ENCODE assay signal across 27 cellular contexts in the genomic region with DNA sequence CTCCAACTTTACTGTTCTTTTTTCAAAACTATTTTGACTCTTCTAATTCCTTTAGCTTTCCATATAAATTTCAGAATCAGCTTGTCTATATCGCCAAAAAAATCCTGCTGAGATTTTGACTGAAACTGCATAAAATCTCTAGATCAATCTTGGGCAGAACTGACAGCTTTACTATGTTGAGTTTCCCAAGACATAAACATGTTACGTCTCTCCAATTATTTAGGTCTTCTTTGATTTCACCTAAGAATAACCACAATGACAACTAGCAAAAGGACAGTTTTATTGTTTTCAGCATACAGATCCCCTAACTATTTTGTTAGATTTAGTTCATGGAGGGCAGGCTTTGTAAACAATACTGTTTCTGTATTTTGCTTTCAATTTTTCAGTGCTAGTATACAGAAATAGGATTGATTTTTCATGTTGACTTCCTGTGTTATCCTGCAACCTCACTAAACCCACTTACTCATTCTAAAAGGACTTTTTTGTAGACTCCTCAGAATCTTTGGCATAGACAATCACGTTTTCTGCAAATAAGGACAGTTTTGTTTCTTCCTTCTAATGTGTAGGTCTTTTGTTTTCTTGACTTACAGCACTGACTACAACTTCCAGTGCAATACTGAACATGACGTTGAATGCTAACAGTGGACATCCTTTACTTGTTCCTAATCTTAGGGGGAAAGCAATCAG.
DNase-seq lines count a peak whose midpoint lies in the region; ATAC-seq and TF ChIP-seq lines count a peak whose summit lies in the region.
"Had no signal": no experiment of that assay in that cellular context is flagged by ENCODE, and none has a peak within 500 bp of the region (broad histone marks: within the 10 kb centered on the region; RNA-seq: fewer than 3 reads in every experiment).

No MANE protein-coding gene starts in this region.

- DNase-seq in COLO829 (ENCODE audit: low spot score) (peak; percentile 90), medulla oblongata (ENCODE audit: extremely low spot score) (peak; percentile 70), sciatic nerve (ENCODE audit: low spot score) (no peak), NCI-H345 treated with DMSO at 0.1 percent for 48 hours (lab: John Stamatoyannopoulos, UW; ENCODE audit: unreplicated experiment) (no peak), tibial artery (no peak)
- DNase-seq: 8988T; ACHN; BE2C; Calu3; CD8-positive, alpha-beta memory T cell; DMS153; DND-41; H9; HFFc6; KBM-7; MG63; NCI-H2029; NCI-H446 treated with DMSO at 0.1 percent for 48 hours; NCI-H526; NCI-H82; NK-92 treated with Interleukin-12 subunit alpha and Interleukin-12 subunit beta, amount 100 ng/mL, for 24 hours; PC-3 had no signal

- H3K27ac ChIP-seq in cingulate gyrus (ENCODE audit: low read depth, low read length), result peak overlapping the region; percentile 30
- H3K27ac ChIP-seq in tibial artery, result no peak overlapping the region
- H3K27ac ChIP-seq: SJSA1 had no signal

- intact Hi-C loops in sciatic nerve (cut with DNase I), result no loop called here
- intact Hi-C loops in tibial artery (cut with DNase I; ENCODE audit: low total_unique reads), result no loop called here

- no peaks in the 10 kb centered on the region for H3K9me3 ChIP-seq in tibial artery
- H3K9me3 ChIP-seq: BE2C, MG63, SJSA1 had no signal

- H3K27me3 ChIP-seq in tibial artery, result no peaks in the 10 kb centered on the region
- H3K27me3 ChIP-seq: BE2C, MG63, SJSA1 had no signal

- no peaks in the 10 kb centered on the region for H3K4me1 ChIP-seq in tibial artery
- H3K4me1 ChIP-seq: BE2C, SJSA1 had no signal

- ATAC-seq in sciatic nerve, result peak; percentile 34
- ATAC-seq in GM18873 (IDR thresholded peaks at IDR 0.05; ENCODE audit: low FRiP score, unreplicated experiment), result no peak
- ATAC-seq: GM23338, Right ventricle myocardium inferior had no signal

- H3K36me3 ChIP-seq in tibial artery, result peaks cover 0 to 31% (median 29%) of the 10 kb centered on the region in 3 donors
- H3K36me3 ChIP-seq: BE2C, SJSA1 had no signal

- no peak for TF ChIP-seq CTCF in tibial artery (IDR thresholded peaks at IDR 0.05)

- H3K4me3 ChIP-seq in tibial artery, result no peak overlapping the region
- H3K4me3 ChIP-seq: GM23338, MG63, SJSA1 had no signal

Comparison
In these comparisons a context has a peak if more than half of its experiments do, and no peak if none do; other contexts are left out.
1. DNase-seq: peak in COLO829 (single experiment) and medulla oblongata (single experiment); none in sciatic nerve (single experiment), NCI-H345 treated with DMSO at 0.1 percent for 48 hours (single experiment) and tibial artery (0 of 2).